Comparison of ENCODE assay signal across 12 cellular contexts in genomic region chr4:122874194-122874593, GRCh38. TPM values are rescaled to one million over a fixed set of nuclear protein-coding genes. Genes with fewer than 3 reads are reported as not detected.
A peak's percentile ranks its signal among the peaks of the same experiment; 100 is the strongest.
DNase-seq lines count a peak whose midpoint lies in the region; ATAC-seq and TF ChIP-seq lines count a peak whose summit lies in the region.
"Had no signal": no experiment of that assay in that cellular context is flagged by ENCODE, and none has a peak within 500 bp of the region (broad histone marks: within the 10 kb centered on the region; RNA-seq: fewer than 3 reads in every experiment).

No MANE protein-coding gene starts in this region.

- ATAC-seq in GM23338: no peak
- peak; percentile 67 for ATAC-seq in sciatic nerve
- ATAC-seq: activated T-cell treated with anti-CD3 and anti-CD28 coated beads, Interleukin-2, amount 50 U/mL, for 4 hours had no signal

- H4K20me1 ChIP-seq in GM23338 (replicated peaks; ENCODE audit: insufficient read depth) (peaks cover 57% of the 10 kb centered on the region), fibroblast of lung (ENCODE audit: control insufficient read depth, extremely low read depth, insufficient read depth, low read length) (no peaks in the 10 kb centered on the region)

- H3K27me3 ChIP-seq in GM23338 (ENCODE audit: insufficient read depth) (no peaks in the 10 kb centered on the region), fibroblast of lung (ENCODE audit: control insufficient read depth, insufficient read depth, low read length) (no peaks in the 10 kb centered on the region)
- H3K27me3 ChIP-seq: tibial nerve had no signal

- H3K36me3 ChIP-seq in GM23338 (ENCODE audit: insufficient read depth): peaks cover 29% of the 10 kb centered on the region
- peaks cover 5% of the 10 kb centered on the region for H3K36me3 ChIP-seq in fibroblast of lung (ENCODE audit: control insufficient read depth, insufficient read depth, low read length)

- peaks cover 13% of the 10 kb centered on the region; the same call in 1 of the 2 replicates for H3F3A ChIP-seq in GM23338 (replicated peaks; ENCODE audit: low read depth)

- TF ChIP-seq CTCF in GM23338 (conservative IDR thresholded peaks at IDR 0.05; ENCODE audit: low read depth in 2 of 2) (no peak), fibroblast of lung (conservative IDR thresholded peaks at IDR 0.05 in 1 of 2, IDR thresholded peaks at IDR 0.05 in 1 of 2; ENCODE audit: low read depth in 1 of 2, low read length in 2 of 2) (no peak), endothelial cell (IDR thresholded peaks at IDR 0.05; ENCODE audit: unreplicated experiment) (no peak)

- H2AFZ ChIP-seq in GM23338 (no peak overlapping the region), fibroblast of lung (ENCODE audit: low read length) (no peak overlapping the region)

- peaks cover 58% of the 10 kb centered on the region for H3K36me3 Mint-ChIP-seq in GM23338 (ENCODE audit: low read depth)
- peaks cover 19% of the 10 kb centered on the region for H3K36me3 Mint-ChIP-seq in endothelial cell (ENCODE audit: low read depth, unreplicated experiment)
- H3K36me3 Mint-ChIP-seq in immature natural killer cell: no peaks in the 10 kb centered on the region

- H3K9ac ChIP-seq in fibroblast of lung (ENCODE audit: insufficient read depth, low read length): no peak overlapping the region

- H3K27ac Mint-ChIP-seq in GM23338: no peak overlapping the region
- no peak overlapping the region for H3K27ac Mint-ChIP-seq in endothelial cell (ENCODE audit: unreplicated experiment)
- H3K27ac Mint-ChIP-seq in immature natural killer cell: no peak overlapping the region

- DNase-seq in GM23338 (ENCODE audit: low spot score) (no peak), RKO (ENCODE audit: low spot score) (peak; percentile 72), fibroblast of lung (ENCODE audit: low read depth in 2 of 2) (peak; percentile 88), sciatic nerve (ENCODE audit: low spot score) (no peak), endothelial cell (ENCODE audit: low spot score) (no peak), NOMO-1 (lab: John Stamatoyannopoulos, UW; ENCODE audit: unreplicated experiment in 2 of 2) (no peak), immature natural killer cell (no peak), germinal center (ENCODE audit: low spot score) (no peak)
- DNase-seq: activated T-cell treated with anti-CD3 and anti-CD28 coated beads, Interleukin-2, amount 50 U/mL, for 4 hours; central memory CD4-positive, alpha-beta T cell; NCI-H82 had no signal

- H3K9me3 Mint-ChIP-seq in GM23338 (peaks cover 10% of the 10 kb centered on the region), endothelial cell (ENCODE audit: unreplicated experiment) (peaks cover under 1% of the 10 kb centered on the region), immature natural killer cell (peaks cover 0 to 8% (median 0%) of the 10 kb centered on the region in 6 donors)

- H3K4me2 ChIP-seq in GM23338 (no peak overlapping the region), fibroblast of lung (ENCODE audit: extremely low read depth, insufficient read depth, low read length) (peak overlapping the region; percentile 80)

- H3K4me3 ChIP-seq in GM23338 (no peak overlapping the region), fibroblast of lung (replicated peaks in 1 of 4; ENCODE audit: control extremely low read depth in 1 of 4, insufficient read depth in 1 of 4, low read depth in 3 of 4, low read length in 4 of 4) (peak overlapping the region in 2 of 4 experiments; percentile 7 to 29)
- H3K4me3 ChIP-seq: tibial nerve had no signal

- H3K4me3 Mint-ChIP-seq in GM23338 (no peak overlapping the region), endothelial cell (ENCODE audit: unreplicated experiment) (no peak overlapping the region), immature natural killer cell (no peak overlapping the region)
- H3K4me3 Mint-ChIP-seq: activated T-cell treated with anti-CD3 and anti-CD28 coated beads, Interleukin-2, amount 50 U/mL, for 4 hours had no signal

- peaks cover 43% of the 10 kb centered on the region for H3K4me1 Mint-ChIP-seq in GM23338
- H3K4me1 Mint-ChIP-seq in endothelial cell (ENCODE audit: unreplicated experiment): peaks cover 6% of the 10 kb centered on the region
- no peaks in the 10 kb centered on the region for H3K4me1 Mint-ChIP-seq in immature natural killer cell

- no peaks in the 10 kb centered on the region for H3K9me3 ChIP-seq in fibroblast of lung (ENCODE audit: control insufficient read depth, insufficient read depth, low read depth, low read length)
- H3K9me3 ChIP-seq: tibial nerve had no signal

- intact Hi-C loops in sciatic nerve (cut with DNase I): no loop called here

- H3K79me2 ChIP-seq in GM23338 (replicated peaks; ENCODE audit: insufficient read depth) (peaks cover 100% of the 10 kb centered on the region), fibroblast of lung (ENCODE audit: control insufficient read depth, insufficient read depth, low read length) (peaks cover 64% of the 10 kb centered on the region)

- H3K4me1 ChIP-seq in GM23338 (ENCODE audit: insufficient read depth) (peaks cover 24% of the 10 kb centered on the region), fibroblast of lung (ENCODE audit: control insufficient read depth, extremely low read depth, insufficient read depth, low read length) (peaks cover 15% of the 10 kb centered on the region)

- peaks cover 7% of the 10 kb centered on the region for H3K27me3 Mint-ChIP-seq in GM23338 (ENCODE audit: insufficient read depth, low read depth, poor library complexity)
- no peaks in the 10 kb centered on the region for H3K27me3 Mint-ChIP-seq in endothelial cell (ENCODE audit: unreplicated experiment)
- peaks cover 8 to 30% (median 14%) of the 10 kb centered on the region in 3 donors for H3K27me3 Mint-ChIP-seq in immature natural killer cell (ENCODE audit: low read depth in 3 of 3)

- H3K9me2 ChIP-seq in GM23338 (ENCODE audit: insufficient read depth): peaks cover 3% of the 10 kb centered on the region; the same call in 1 of the 2 replicates

- H3K27ac ChIP-seq in GM23338 (ENCODE audit: low read depth): peak overlapping the region; percentile 23
- peak overlapping the region; percentile 50 for H3K27ac ChIP-seq in fibroblast of lung (ENCODE audit: insufficient read depth, low read length)
- H3K27ac ChIP-seq: tibial nerve had no signal

TF ChIP-seq in GM23338, 12 proteins besides CTCF, POLR2A, EP300 and RAD21 (continues in another document):
- TF ChIP-seq ZNF331 (CRISPR knock-in tag; IDR thresholded peaks at IDR 0.05; ENCODE audit: low read depth) (no peak), POLR2AphosphoS5 (IDR thresholded peaks at IDR 0.05; ENCODE audit: low read depth) (no peak), EZH2phosphoT487 (IDR thresholded peaks at IDR 0.05; ENCODE audit: unreplicated experiment) (no peak), JUNB (IDR thresholded peaks at IDR 0.05; ENCODE audit: unreplicated experiment) (no peak), NANOG (IDR thresholded peaks at IDR 0.05; ENCODE audit: borderline replicate concordance) (no peak), CREB1 (CRISPR knock-in tag; IDR thresholded peaks at IDR 0.05; ENCODE audit: low read depth) (no peak)

RNA-seq across cellular contexts. Expression of gene FGF2, which starts 47.6 kb away (rescaled TPM):
- 84.4 and 96.0 TPM in 2 replicates for total RNA-seq in GM23338 (2014; rRNA removed; shearing (Covaris generic))
- polyA plus RNA-seq in GM23338 (2016; fragmentation: Nextera tagmentation; extraction: Ambion mirVana) (28.3 and 28.8 TPM in 2 replicates), fibroblast of lung (35.2 and 38.5 TPM in 2 replicates), immature natural killer cell (not detected)
- total RNA-seq in fibroblast of lung (57.8 and 98.3 TPM in 2 replicates), sciatic nerve (30.5 TPM), endothelial cell (ENCODE audit: unreplicated experiment) (26.1 TPM)
- polyA plus RNA-seq in fibroblast of lung (2012): 25.3 and 28.2 TPM in 2 replicates
- polyA minus RNA-seq in fibroblast of lung (ENCODE audit: low replicate concordance): 10.8 and 11.3 TPM in 2 replicates

RNA-seq across cellular contexts. Expression of gene NUDT6, which starts 48.2 kb away (rescaled TPM):
- 4.4 and 4.9 TPM in 2 replicates for total RNA-seq in GM23338 (2014; rRNA removed; shearing (Covaris generic))
- polyA plus RNA-seq in GM23338 (2016; fragmentation: Nextera tagmentation; extraction: Ambion mirVana) (9.1 TPM in 2 replicates), fibroblast of lung (5.0 and 5.9 TPM in 2 replicates), immature natural killer cell (1 to 10 TPM; 1.7 to 3.4 (median 1.9) TPM)
- total RNA-seq in fibroblast of lung (6.4 and 8.6 TPM in 2 replicates), sciatic nerve (7.7 TPM), endothelial cell (ENCODE audit: unreplicated experiment) (6.5 TPM)
- 4.5 and 6.2 TPM in 2 replicates for polyA plus RNA-seq in fibroblast of lung (2012)
- 0.30 TPM in 1 of 2 replicates, not detected in the other for polyA minus RNA-seq in fibroblast of lung (ENCODE audit: low replicate concordance)

Comparison
In these comparisons a context has a peak if more than half of its experiments do, and no peak if none do; other contexts are left out.
1. DNase-seq: peak in RKO (single experiment) and fibroblast of lung (2 of 2); none in GM23338 (single experiment), sciatic nerve (single experiment), endothelial cell (single experiment), NOMO-1 (0 of 2), immature natural killer cell (0 of 3) and germinal center (single experiment).